In genomic region chr14:22512106-22512814, GRCh38 we compare ENCODE assay signal across 13 cellular contexts.
DNase-seq lines count a peak whose midpoint lies in the region; ATAC-seq and TF ChIP-seq lines count a peak whose summit lies in the region.
"Had no signal": no experiment of that assay in that cellular context is flagged by ENCODE, and none has a peak within 500 bp of the region (broad histone marks: within the 10 kb centered on the region; RNA-seq: fewer than 3 reads in every experiment).

No MANE protein-coding gene starts in this region.

- H3K9ac ChIP-seq in muscle layer of colon (ENCODE audit: low read length) (no peak overlapping the region), mesendoderm (ENCODE audit: low read length) (no peak overlapping the region)

- H3K27me3 Mint-ChIP-seq in activated CD4-positive, alpha-beta memory T cell treated with anti-CD3 and anti-CD28 coated beads, Interleukin-2, amount 10 ng/mL, durations not matched to agents 7 days and 5 days: no peaks in the 10 kb centered on the region

- WGBS in mesendoderm (ENCODE audit: extremely low coverage, insufficient coverage, low lambda C conversion rate): no CpG with 5 or more reads among the region's 2 CpGs

- CTCF ChIA-PET in activated CD4-positive, alpha-beta memory T cell treated with anti-CD3 and anti-CD28 coated beads, Interleukin-2, amount 10 ng/mL, durations not matched to agents 7 days and 5 days (lab: Charles Lee): interaction anchor here (1.0 to 2.4 kb wide), 6 partner anchors 17 to 509 kb away, joined by 3 to 12 read pairs (median 4); no protein-coding TSS in a partner anchor

- H3K27ac Mint-ChIP-seq in activated CD4-positive, alpha-beta memory T cell treated with anti-CD3 and anti-CD28 coated beads, Interleukin-2, amount 10 ng/mL, durations not matched to agents 7 days and 5 days: peak overlapping the region; percentile 90

- H3K4me1 ChIP-seq in right atrium auricular region: peaks cover 0 to 72% of the 10 kb centered on the region in 2 donors
- H3K4me1 ChIP-seq in muscle layer of colon (ENCODE audit: insufficient read depth, low read length): peaks cover 51% of the 10 kb centered on the region
- peaks cover 7% of the 10 kb centered on the region for H3K4me1 ChIP-seq in mesendoderm (ENCODE audit: control insufficient read depth, low read depth, low read length)

- no peak overlapping the region for H2BK5ac ChIP-seq in mesendoderm (ENCODE audit: low read length)

- no peak overlapping the region for H3K4ac ChIP-seq in mesendoderm (ENCODE audit: low read depth, low read length)

- H3K9me3 ChIP-seq in right atrium auricular region: no peaks in the 10 kb centered on the region
- no peaks in the 10 kb centered on the region for H3K9me3 ChIP-seq in muscle layer of colon (ENCODE audit: low read length)
- H3K9me3 ChIP-seq: BE2C had no signal

- H3K36me3 ChIP-seq in right atrium auricular region (no peaks in the 10 kb centered on the region), muscle layer of colon (ENCODE audit: insufficient read depth, low read length) (no peaks in the 10 kb centered on the region), mesendoderm (ENCODE audit: control insufficient read depth, insufficient read depth, low read length) (no peaks in the 10 kb centered on the region)
- H3K36me3 ChIP-seq: BE2C, cardiac muscle cell had no signal

- peaks cover 92% of the 10 kb centered on the region for H3K4me1 Mint-ChIP-seq in activated CD4-positive, alpha-beta memory T cell treated with anti-CD3 and anti-CD28 coated beads, Interleukin-2, amount 10 ng/mL, durations not matched to agents 7 days and 5 days

- no peak for TF ChIP-seq POLR2A in GM18505 (IDR thresholded peaks at IDR 0.05; ENCODE audit: borderline replicate concordance, extremely low read depth, insufficient read depth, insufficient read length)

- peak overlapping the region; percentile 83 for H3K4me3 Mint-ChIP-seq in activated CD4-positive, alpha-beta memory T cell treated with anti-CD3 and anti-CD28 coated beads, Interleukin-2, amount 10 ng/mL, durations not matched to agents 7 days and 5 days

- intact Hi-C loops in Right ventricle myocardium superior (cut with DNase I): no loop called here

- H2AK5ac ChIP-seq in mesendoderm (ENCODE audit: low read length): no peak overlapping the region

- POLR2A ChIA-PET in activated CD4-positive, alpha-beta memory T cell treated with anti-CD3 and anti-CD28 coated beads, Interleukin-2, amount 10 ng/mL, durations not matched to agents 7 days and 5 days (lab: Charles Lee): interaction anchor here (1.1 to 41.9 kb wide), 9 partner anchors 1 to 534 kb away, joined by 3 to 1110 read pairs (median 7); no protein-coding TSS in a partner anchor

- no peaks in the 10 kb centered on the region for H3K27me3 ChIP-seq in right atrium auricular region
- H3K27me3 ChIP-seq in muscle layer of colon (ENCODE audit: control insufficient read depth in 1 of 2, insufficient read depth in 2 of 2, low read length in 2 of 2): no peaks in the 10 kb centered on the region
- no peaks in the 10 kb centered on the region for H3K27me3 ChIP-seq in mesendoderm (ENCODE audit: insufficient read depth, low read length, poor library complexity)
- H3K27me3 ChIP-seq: BE2C, cardiac muscle cell had no signal

- peak overlapping the region; percentile 61 to 62 for H3K27ac ChIP-seq in right atrium auricular region
- peak overlapping the region; percentile 29 for H3K27ac ChIP-seq in muscle layer of colon (ENCODE audit: low read depth, low read length)
- H3K27ac ChIP-seq in mesendoderm (ENCODE audit: low read depth, low read length): no peak overlapping the region
- H3K27ac ChIP-seq: cardiac muscle cell had no signal

- H3K79me1 ChIP-seq in mesendoderm (ENCODE audit: low read length): no peaks in the 10 kb centered on the region

- H3K4me2 ChIP-seq in mesendoderm (ENCODE audit: low read length): no peak overlapping the region

- no peak overlapping the region for H3K23ac ChIP-seq in mesendoderm (ENCODE audit: low read length)

- H2BK120ac ChIP-seq in mesendoderm (ENCODE audit: low read depth, low read length): no peak overlapping the region

- H4K8ac ChIP-seq in mesendoderm (ENCODE audit: low read depth, low read length): no peak overlapping the region

- no peak overlapping the region for H3K18ac ChIP-seq in mesendoderm (ENCODE audit: low read length)

- no peaks in the 10 kb centered on the region for H3K9me3 Mint-ChIP-seq in activated CD4-positive, alpha-beta memory T cell treated with anti-CD3 and anti-CD28 coated beads, Interleukin-2, amount 10 ng/mL, durations not matched to agents 7 days and 5 days

- no peak overlapping the region for H2BK15ac ChIP-seq in mesendoderm (replicated peaks; ENCODE audit: low read depth)

- H4K5ac ChIP-seq in mesendoderm (ENCODE audit: low read length): no peak overlapping the region

- peaks cover 95% of the 10 kb centered on the region for H3K36me3 Mint-ChIP-seq in activated CD4-positive, alpha-beta memory T cell treated with anti-CD3 and anti-CD28 coated beads, Interleukin-2, amount 10 ng/mL, durations not matched to agents 7 days and 5 days (ENCODE audit: low read depth)

- TF ChIP-seq CTCF in right atrium auricular region (IDR thresholded peaks at IDR 0.05): no peak

- ATAC-seq in Right ventricle myocardium superior (ENCODE audit: poor library complexity): no peak
- ATAC-seq in GM18505 (IDR thresholded peaks at IDR 0.05; ENCODE audit: unreplicated experiment): no peak
- ATAC-seq: HCT116, left lobe of liver had no signal

- no peak for DNase-seq in right atrium auricular region (ENCODE audit: low spot score)
- DNase-seq in Right ventricle myocardium superior: no peak
- DNase-seq in activated CD4-positive, alpha-beta memory T cell treated with anti-CD3 and anti-CD28 coated beads, Interleukin-2, amount 10 ng/mL, durations not matched to agents 7 days and 5 days: no peak
- no peak for DNase-seq in NOMO-1 (lab: John Stamatoyannopoulos, UW; ENCODE audit: unreplicated experiment in 2 of 2)
- no peak for DNase-seq in stimulated activated CD4-positive, alpha-beta T cell treated with anti-CD3 and anti-CD28 coated beads, Interleukin-12 subunit alpha, Interleukin-12 subunit beta, amount 100 ng/mL, for 4 hours
- DNase-seq in mesendoderm: no peak
- DNase-seq: BE2C, NCI-H446 treated with DMSO at 0.1 percent for 48 hours had no signal

- no peak overlapping the region for H3K56ac ChIP-seq in mesendoderm (ENCODE audit: low read length)

- no peaks in the 10 kb centered on the region for H3K79me2 ChIP-seq in mesendoderm (ENCODE audit: control insufficient read depth, insufficient read depth, low read length)

- no peak overlapping the region for H3K4me3 ChIP-seq in right atrium auricular region
- H3K4me3 ChIP-seq in muscle layer of colon (ENCODE audit: low read depth in 1 of 2, low read length in 2 of 2): no peak overlapping the region
- no peak overlapping the region for H3K4me3 ChIP-seq in mesendoderm (ENCODE audit: low read length)
- H3K4me3 ChIP-seq: cardiac muscle cell had no signal
